ENCODE assay signal across 11 cellular contexts in genomic region chr6:103797738-103798137, GRCh38.
DNase-seq lines count a peak whose midpoint lies in the region; ATAC-seq, FAIRE-seq and TF ChIP-seq lines count a peak whose summit lies in the region.
"Had no signal": no experiment of that assay in that cellular context is flagged by ENCODE, and none has a peak within 500 bp of the region (broad histone marks: within the 10 kb centered on the region; RNA-seq: fewer than 3 reads in every experiment).

No MANE protein-coding gene starts in this region.

- intact Hi-C loops in endothelial cell of umbilical vein (cut with micrococcal nuclease): loop anchor here (2.0 to 5.0 kb wide), 2 partner anchors 530 to 727 kb away; no protein-coding TSS in a partner anchor

- H3K4me3 Mint-ChIP-seq in stimulated activated naive CD8-positive, alpha-beta T cell treated with anti-CD3 and anti-CD28 coated beads, Interleukin-15, amount 100 ng/mL, for 72 hours: no peak overlapping the region
- H3K4me3 Mint-ChIP-seq: activated CD8-positive, alpha-beta T cell treated with anti-CD3 and anti-CD28 coated beads, Interleukin-2, amount 10 ng/mL, durations not matched to agents 7 days and 5 days had no signal

- H3K27ac Mint-ChIP-seq in stimulated activated naive CD8-positive, alpha-beta T cell treated with anti-CD3 and anti-CD28 coated beads, Interleukin-15, amount 100 ng/mL, for 72 hours: no peak overlapping the region
- H3K27ac Mint-ChIP-seq: activated CD8-positive, alpha-beta T cell treated with anti-CD3 and anti-CD28 coated beads, Interleukin-2, amount 10 ng/mL, durations not matched to agents 7 days and 5 days had no signal

- CTCF ChIA-PET in endothelial cell of umbilical vein (lab: Charles Lee): interaction anchor here (0.6 to 1.5 kb wide), 14 partner anchors 11 to 1236 kb away, joined by 3 to 7 read pairs (median 3); no protein-coding TSS in a partner anchor

- TF ChIP-seq CTCF in GM20000 (IDR thresholded peaks at IDR 0.05; ENCODE audit: extremely low read depth, missing control alignments) (peak; percentile 1), endothelial cell of umbilical vein (IDR thresholded peaks at IDR 0.05; ENCODE audit: extremely low read depth in 1 of 2, insufficient read depth in 1 of 2, low read depth in 1 of 2, low read length in 2 of 2) (peak; percentile 12 to 36)

- no peaks in the 10 kb centered on the region for H3K4me1 ChIP-seq in endothelial cell of umbilical vein (ENCODE audit: control insufficient read depth, extremely low read depth, insufficient read depth, low read length)

- no peaks in the 10 kb centered on the region for H3K9me1 ChIP-seq in endothelial cell of umbilical vein (replicated peaks; ENCODE audit: control insufficient read depth, extremely low read depth, insufficient read depth, low read length)

- H3K79me2 ChIP-seq in endothelial cell of umbilical vein (ENCODE audit: control insufficient read depth, insufficient read depth, low read length): no peaks in the 10 kb centered on the region

- H3K4me2 ChIP-seq in endothelial cell of umbilical vein (ENCODE audit: insufficient read depth, low read length): no peak overlapping the region

- TF ChIP-seq POLR2A in endothelial cell of umbilical vein (IDR thresholded peaks at IDR 0.05; ENCODE audit: low read depth, low read length): no peak

- dilution Hi-C loops in endothelial cell of umbilical vein (cut with MboI; ENCODE audit: extremely low pct_ligation_motif_present, low sequenced_read_pairs): no loop called here

- no peaks in the 10 kb centered on the region for H3K27me3 Mint-ChIP-seq in stimulated activated naive CD8-positive, alpha-beta T cell treated with anti-CD3 and anti-CD28 coated beads, Interleukin-15, amount 100 ng/mL, for 72 hours

- no peaks in the 10 kb centered on the region for H3K27me3 ChIP-seq in endothelial cell of umbilical vein (ENCODE audit: control insufficient read depth in 2 of 2, insufficient read depth in 2 of 2, low read length in 2 of 2)

- POLR2A ChIA-PET in endothelial cell of umbilical vein (lab: Charles Lee): no interaction called here

- no peaks in the 10 kb centered on the region for H3K36me3 ChIP-seq in endothelial cell of umbilical vein (ENCODE audit: control insufficient read depth in 2 of 2, extremely low read depth in 1 of 2, insufficient read depth in 2 of 2, low read length in 2 of 2)

- no peak for ATAC-seq in HG03139 (IDR thresholded peaks at IDR 0.05; ENCODE audit: unreplicated experiment)
- ATAC-seq in stimulated activated naive CD8-positive, alpha-beta T cell treated with anti-CD3 and anti-CD28 coated beads, Interleukin-15, amount 100 ng/mL, for 72 hours: no peak
- ATAC-seq: activated CD8-positive, alpha-beta T cell treated with anti-CD3 and anti-CD28 coated beads, Interleukin-2, amount 10 ng/mL, durations not matched to agents 7 days and 5 days had no signal

- DNase-seq in GM20000 (ENCODE audit: low spot score) (no peak), NCI-H82 (lab: John Stamatoyannopoulos, UW) (peak; percentile 29), endothelial cell of umbilical vein (ENCODE audit: low read depth, low spot score) (peak; percentile 7), OCI-M2 (lab: John Stamatoyannopoulos, UW; ENCODE audit: unreplicated experiment) (no peak)
- no peak for DNase-seq in activated CD4-positive, alpha-beta T cell treated with anti-CD3 and anti-CD28 coated beads, Interleukin-2, amount 50 U/mL, for 48 hours
- DNase-seq in stimulated activated naive CD8-positive, alpha-beta T cell treated with anti-CD3 and anti-CD28 coated beads, Interleukin-15, amount 100 ng/mL, for 72 hours: no peak
- DNase-seq: activated CD8-positive, alpha-beta T cell treated with anti-CD3 and anti-CD28 coated beads, Interleukin-2, amount 10 ng/mL, durations not matched to agents 7 days and 5 days; DMS153; NCI-H1048 had no signal

- H3K4me1 Mint-ChIP-seq in stimulated activated naive CD8-positive, alpha-beta T cell treated with anti-CD3 and anti-CD28 coated beads, Interleukin-15, amount 100 ng/mL, for 72 hours: no peaks in the 10 kb centered on the region

- H3K27ac ChIP-seq in endothelial cell of umbilical vein (ENCODE audit: insufficient read depth, low read depth, low read length): no peak overlapping the region

- FAIRE-seq in A204.1 (lab: Jason Lieb, UNC) (peak; percentile 90), endothelial cell of umbilical vein (lab: Jason Lieb, UNC) (peak; percentile 52)

- H3K9me3 ChIP-seq in endothelial cell of umbilical vein (replicated peaks; ENCODE audit: control insufficient read depth, insufficient read depth, low read length): no peaks in the 10 kb centered on the region

- no peak overlapping the region for H3K9ac ChIP-seq in endothelial cell of umbilical vein (replicated peaks; ENCODE audit: extremely low read depth, insufficient read depth, low read length)

- BruUV-seq in endothelial cell of umbilical vein (replicated peaks; lab: Mats Ljungman, UMichigan): no TSS peak

- no peaks in the 10 kb centered on the region for H4K20me1 ChIP-seq in endothelial cell of umbilical vein (replicated peaks; ENCODE audit: control insufficient read depth, extremely low read depth, insufficient read depth, low read length)

- peaks cover 2 to 4% of the 10 kb centered on the region in 2 donors for H3K9me3 Mint-ChIP-seq in stimulated activated naive CD8-positive, alpha-beta T cell treated with anti-CD3 and anti-CD28 coated beads, Interleukin-15, amount 100 ng/mL, for 72 hours

- no peak overlapping the region for H2AFZ ChIP-seq in endothelial cell of umbilical vein (ENCODE audit: low read depth, low read length)

- H3K4me3 ChIP-seq in endothelial cell of umbilical vein (replicated peaks in 1 of 3; ENCODE audit: insufficient read depth in 1 of 3, low read depth in 1 of 3, low read length in 3 of 3): no peak overlapping the region

TF ChIP-seq in endothelial cell of umbilical vein, 7 proteins besides CTCF, POLR2A, EP300 and RAD21:
- TF ChIP-seq EZH2 (IDR thresholded peaks at IDR 0.05; ENCODE audit: borderline replicate concordance, low read depth, low read length, severe bottlenecking): no peak
- no peak for TF ChIP-seq GATA2 (IDR thresholded peaks at IDR 0.05; ENCODE audit: insufficient read depth, insufficient read length, low read depth, low read length)
- TF ChIP-seq JUN (IDR thresholded peaks at IDR 0.05; ENCODE audit: borderline replicate concordance, insufficient read depth, insufficient read length, low read depth): no peak
- TF ChIP-seq FOS (IDR thresholded peaks at IDR 0.05; ENCODE audit: borderline replicate concordance, insufficient read depth, low read length): no peak
- TF ChIP-seq MAX (IDR thresholded peaks at IDR 0.05; ENCODE audit: insufficient read depth, insufficient read length): no peak
- no peak for TF ChIP-seq POLR2AphosphoS5 (IDR thresholded peaks at IDR 0.05; ENCODE audit: insufficient read depth, low read depth, low read length)
- no peak for TF ChIP-seq MYC (IDR thresholded peaks at IDR 0.05; ENCODE audit: low read depth, low read length)

Comparison
In these comparisons a context has a peak if more than half of its experiments do, and no peak if none do; other contexts are left out.
1. DNase-seq: peak in NCI-H82 (single experiment) and endothelial cell of umbilical vein (single experiment); none in GM20000 (single experiment), activated CD4-positive, alpha-beta T cell treated with anti-CD3 and anti-CD28 coated beads, Interleukin-2, amount 50 U/mL, for 48 hours (0 of 2), OCI-M2 (single experiment) and stimulated activated naive CD8-positive, alpha-beta T cell treated with anti-CD3 and anti-CD28 coated beads, Interleukin-15, amount 100 ng/mL, for 72 hours (0 of 2).